Comparison of ENCODE assay signal across 2 cellular contexts in genomic region chr21:31898898-31899630, GRCh38.
TF ChIP-seq lines count a peak whose summit lies in the region.

No MANE protein-coding gene starts in this region.

TF ChIP-seq in IMR-90, 13 proteins besides CTCF, POLR2A, EP300 and RAD21:
- TF ChIP-seq USF2 (IDR thresholded peaks at IDR 0.05; ENCODE audit: low read depth, low read length) (no peak), RCOR1 (IDR thresholded peaks at IDR 0.05; ENCODE audit: insufficient replicate concordance, low read length) (no peak), CHD1 (IDR thresholded peaks at IDR 0.05; ENCODE audit: low read depth, low read length) (no peak), RFX5 (IDR thresholded peaks at IDR 0.05; ENCODE audit: low read depth, low read length) (no peak), MAFK (IDR thresholded peaks at IDR 0.05; ENCODE audit: low read depth, low read length) (no peak), ELK1 (IDR thresholded peaks at IDR 0.05; ENCODE audit: borderline replicate concordance, low read depth, low read length) (no peak), MAZ (IDR thresholded peaks at IDR 0.05; ENCODE audit: borderline replicate concordance, low read depth, low read length) (no peak), SMC3 (IDR thresholded peaks at IDR 0.05; ENCODE audit: low read depth, low read length) (no peak), MXI1 (IDR thresholded peaks at IDR 0.05; ENCODE audit: borderline replicate concordance, low read depth, low read length) (no peak), FOS (IDR thresholded peaks at IDR 0.05; ENCODE audit: low read depth, low read length) (no peak), BHLHE40 (IDR thresholded peaks at IDR 0.05; ENCODE audit: low read depth, low read length) (no peak), NFE2L2 (IDR thresholded peaks at IDR 0.05; ENCODE audit: low read depth, low read length) (no peak), CEBPB (IDR thresholded peaks at IDR 0.05; ENCODE audit: low read depth, low read length) (no peak)

TF ChIP-seq in GM12891, 5 proteins besides CTCF, POLR2A, EP300 and RAD21:
- no peak for TF ChIP-seq PAX5 (IDR thresholded peaks at IDR 0.05; ENCODE audit: insufficient read depth, low read length, severe bottlenecking)
- TF ChIP-seq SPI1 (IDR thresholded peaks at IDR 0.05; ENCODE audit: low read depth, low read length), result no peak
- no peak for TF ChIP-seq POU2F2 (IDR thresholded peaks at IDR 0.05; ENCODE audit: low read depth, low read length)
- TF ChIP-seq POLR2AphosphoS5 (IDR thresholded peaks at IDR 0.05; ENCODE audit: low read depth, low read length), result no peak
- no peak for TF ChIP-seq TAF1 (IDR thresholded peaks at IDR 0.05; ENCODE audit: low read depth, low read length)
TF ChIP-seq in GM12891: peak in this region for 0.
